16 cellular contexts compared by ENCODE assay signal in the genomic region with DNA sequence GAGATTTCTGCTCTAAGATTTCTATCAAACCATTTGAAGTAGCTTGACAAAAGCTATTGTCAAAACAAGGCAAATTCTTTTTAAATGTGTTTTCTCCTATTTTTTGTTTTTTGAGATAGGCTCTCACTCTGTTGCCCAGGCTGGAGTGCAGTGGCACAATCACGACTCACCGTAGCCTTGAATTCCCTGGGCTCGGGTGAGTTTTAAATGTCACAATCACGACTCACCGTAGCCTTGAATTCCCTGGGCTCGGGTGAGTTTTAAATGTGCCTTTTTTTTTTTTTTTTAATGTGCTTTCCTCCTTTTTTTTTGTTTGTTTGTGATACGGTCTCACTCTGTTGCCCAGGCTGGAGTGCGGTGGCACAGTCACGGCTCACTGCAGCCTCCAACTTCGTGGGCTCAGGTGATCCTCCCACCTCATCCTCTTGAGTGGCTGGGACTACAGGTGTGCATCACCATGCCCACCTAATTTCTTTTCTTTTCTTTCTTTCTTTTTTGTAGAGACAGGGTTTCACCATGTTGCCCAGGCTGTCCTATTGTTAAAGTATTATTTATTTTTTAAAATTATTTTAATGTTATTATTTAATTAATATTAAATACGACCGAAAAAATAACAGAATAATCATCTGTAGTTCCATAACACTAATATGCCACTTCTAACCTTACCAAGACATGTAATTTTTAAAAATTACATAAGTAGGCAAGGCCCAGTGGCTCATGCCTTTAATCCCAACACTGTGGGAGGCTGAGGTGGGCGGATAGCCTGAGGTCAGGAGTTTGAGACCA.
A peak's percentile ranks its signal among the peaks of the same experiment; 100 is the strongest.
DNase-seq lines count a peak whose midpoint lies in the region; ATAC-seq and TF ChIP-seq lines count a peak whose summit lies in the region.
"Had no signal": no experiment of that assay in that cellular context is flagged by ENCODE, and none has a peak within 500 bp of the region (broad histone marks: within the 10 kb centered on the region; RNA-seq: fewer than 3 reads in every experiment).

No MANE protein-coding gene starts in this region.

- no peak for TF ChIP-seq CTCF in Caco-2 (IDR thresholded peaks at IDR 0.05; ENCODE audit: insufficient read depth in 1 of 2, low read depth in 1 of 2, low read length in 1 of 2, severe bottlenecking in 1 of 2, unreplicated experiment in 1 of 2)
- no peak for TF ChIP-seq CTCF in HCT116 (IDR thresholded peaks at IDR 0.05 in 2 of 3, conservative IDR thresholded peaks at IDR 0.05 in 1 of 3; ENCODE audit: borderline replicate concordance in 1 of 3, insufficient read depth in 1 of 3, low read depth in 2 of 3, low read length in 2 of 3)
- TF ChIP-seq CTCF in hepatocyte (IDR thresholded peaks at IDR 0.05; ENCODE audit: poor library complexity): no peak

- H3K4me3 Mint-ChIP-seq in Caco-2 (ENCODE audit: unreplicated experiment): no peak overlapping the region
- H3K4me3 Mint-ChIP-seq in naive thymus-derived CD4-positive, alpha-beta T cell: no peak overlapping the region
- H3K4me3 Mint-ChIP-seq: CD4-positive, CD25-positive, alpha-beta regulatory T cell had no signal

- H4K20me1 ChIP-seq in HCT116 (ENCODE audit: insufficient read depth) (no peaks in the 10 kb centered on the region), hepatocyte (ENCODE audit: insufficient read depth, poor library complexity, severe bottlenecking) (no peaks in the 10 kb centered on the region)

- H3K27me3 ChIP-seq in Caco-2 (replicated peaks; ENCODE audit: control insufficient read depth, insufficient read depth, low read length) (no peaks in the 10 kb centered on the region), HCT116 (ENCODE audit: insufficient read depth, low read length) (no peaks in the 10 kb centered on the region), hepatocyte (no peaks in the 10 kb centered on the region)
- no peaks in the 10 kb centered on the region for H3K27me3 ChIP-seq in naive thymus-derived CD4-positive, alpha-beta T cell (ENCODE audit: control insufficient read depth in 2 of 2, insufficient read depth in 2 of 2, low read length in 2 of 2)

- TF ChIP-seq POLR2A in HCT116 (IDR thresholded peaks at IDR 0.05; ENCODE audit: borderline replicate concordance, extremely low read depth, insufficient read depth, insufficient read length): no peak

- H3K27ac ChIP-seq in HCT116 (ENCODE audit: low read depth, low read length) (no peak overlapping the region), hepatocyte (peak overlapping the region; percentile 54)
- no peak overlapping the region for H3K27ac ChIP-seq in naive thymus-derived CD4-positive, alpha-beta T cell (ENCODE audit: low read depth, low read length)

- H3K4me1 Mint-ChIP-seq in Caco-2 (ENCODE audit: low read depth, unreplicated experiment): no peaks in the 10 kb centered on the region
- H3K4me1 Mint-ChIP-seq in naive thymus-derived CD4-positive, alpha-beta T cell: peaks cover 0 to 5% (median 0%) of the 10 kb centered on the region in 7 donors
- H3K4me1 Mint-ChIP-seq: CD4-positive, CD25-positive, alpha-beta regulatory T cell had no signal

- no peaks in the 10 kb centered on the region for H3K36me3 Mint-ChIP-seq in Caco-2 (ENCODE audit: insufficient read depth, unreplicated experiment)
- H3K36me3 Mint-ChIP-seq in naive thymus-derived CD4-positive, alpha-beta T cell: no peaks in the 10 kb centered on the region
- H3K36me3 Mint-ChIP-seq: CD4-positive, CD25-positive, alpha-beta regulatory T cell had no signal

- DNase-seq in Caco-2: no peak
- no peak for DNase-seq in HCT116 (ENCODE audit: low read depth, low spot score)
- DNase-seq in amniotic epithelial cell (ENCODE audit: low read depth): peak; percentile 24
- DNase-seq in hepatocyte (ENCODE audit: low spot score): no peak
- no peak for DNase-seq in stimulated activated naive CD4-positive, alpha-beta T cell treated with Interleukin-2 at 50 U/mL for 16 hours (lab: John Stamatoyannopoulos, UW)
- DNase-seq in activated CD8-positive, alpha-beta memory T cell treated with anti-CD3 and anti-CD28 coated beads, Interleukin-2, amount 50 U/mL, for 48 hours: no peak
- no peak for DNase-seq in naive thymus-derived CD4-positive, alpha-beta T cell
- DNase-seq: ACHN; Calu3; CD4-positive, CD25-positive, alpha-beta regulatory T cell; DMS79 treated with DMSO at 0.1 percent for 48 hours; GF-D8; NCI-H1105 treated with DMSO at 0.1 percent for 48 hours; NCI-H187; NCI-H2171 treated with DMSO at 0.1 percent for 48 hours; NCI-H774 had no signal

- H3K9me3 ChIP-seq in Caco-2 (no peaks in the 10 kb centered on the region), HCT116 (ENCODE audit: control insufficient read depth in 1 of 2, insufficient read depth in 1 of 2, low read depth in 1 of 2, low read length in 2 of 2) (no peaks in the 10 kb centered on the region), hepatocyte (ENCODE audit: low read depth) (no peaks in the 10 kb centered on the region)
- H3K9me3 ChIP-seq in naive thymus-derived CD4-positive, alpha-beta T cell (ENCODE audit: control insufficient read depth in 2 of 3, low read length in 3 of 3): no peaks in the 10 kb centered on the region

- H2AFZ ChIP-seq in HCT116 (ENCODE audit: low read depth, low read length, poor library complexity, severe bottlenecking) (no peak overlapping the region), hepatocyte (no peak overlapping the region)

- WGBS in hepatocyte (ENCODE audit: low lambda C conversion rate, missing lambda C conversion rate): 79% methylated on average over 12 of the region's 13 CpGs

- H3K36me3 ChIP-seq in Caco-2 (ENCODE audit: control insufficient read depth, insufficient read depth, low read length): no peaks in the 10 kb centered on the region
- H3K36me3 ChIP-seq in HCT116 (ENCODE audit: control insufficient read depth in 1 of 2, insufficient read depth in 2 of 2, low read length in 2 of 2): no peaks in the 10 kb centered on the region
- H3K36me3 ChIP-seq in hepatocyte (replicated peaks; ENCODE audit: insufficient read depth, low read depth): no peaks in the 10 kb centered on the region
- H3K36me3 ChIP-seq in naive thymus-derived CD4-positive, alpha-beta T cell (ENCODE audit: control insufficient read depth in 2 of 3, insufficient read depth in 3 of 3, low read length in 3 of 3): no peaks in the 10 kb centered on the region

- H3K9ac ChIP-seq in HCT116 (ENCODE audit: low read length): no peak overlapping the region

- CTCF ChIA-PET in Caco-2 (lab: Charles Lee) (no interaction called here), HCT116 (lab: Charles Lee) (no interaction called here)
- CTCF ChIA-PET in naive thymus-derived CD4-positive, alpha-beta T cell (lab: Charles Lee): no interaction called here

- H3K79me2 ChIP-seq in HCT116 (ENCODE audit: insufficient read depth, low read length) (no peaks in the 10 kb centered on the region), hepatocyte (no peaks in the 10 kb centered on the region)

- BruUV-seq in Caco-2 (replicated peaks; lab: Mats Ljungman, UMichigan) (TSS peak; percentile 47), HCT116 (replicated peaks; lab: Mats Ljungman, UMichigan) (no TSS peak)

- H3K27ac Mint-ChIP-seq in Caco-2 (ENCODE audit: unreplicated experiment): no peak overlapping the region
- H3K27ac Mint-ChIP-seq in naive thymus-derived CD4-positive, alpha-beta T cell: no peak overlapping the region
- H3K27ac Mint-ChIP-seq: CD4-positive, CD25-positive, alpha-beta regulatory T cell had no signal

- no peaks in the 10 kb centered on the region for H3K9me3 Mint-ChIP-seq in Caco-2 (ENCODE audit: unreplicated experiment)
- H3K9me3 Mint-ChIP-seq in naive thymus-derived CD4-positive, alpha-beta T cell: no peaks in the 10 kb centered on the region
- H3K9me3 Mint-ChIP-seq: CD4-positive, CD25-positive, alpha-beta regulatory T cell had no signal

- intact Hi-C loops in Caco-2 (cut with micrococcal nuclease; ENCODE audit: unreplicated experiment): no loop called here
- intact Hi-C loops in HCT116 (cut with micrococcal nuclease): no loop called here
- intact Hi-C loops in naive thymus-derived CD4-positive, alpha-beta T cell (cut with micrococcal nuclease): no loop called here

- peak; percentile 64; the same call in 1 of the 2 replicates for ATAC-seq in HCT116
- ATAC-seq in naive thymus-derived CD4-positive, alpha-beta T cell: no peak

- H3K4me1 ChIP-seq in Caco-2 (peaks cover 5% of the 10 kb centered on the region; the same call in 1 of the 2 replicates), HCT116 (ENCODE audit: control insufficient read depth in 1 of 2, insufficient read depth in 2 of 2, low read length in 2 of 2) (peaks cover 0 to 10% of the 10 kb centered on the region in 2 experiments; a peak in 1 of 4 replicates), hepatocyte (ENCODE audit: insufficient read depth) (no peaks in the 10 kb centered on the region)
- no peaks in the 10 kb centered on the region for H3K4me1 ChIP-seq in naive thymus-derived CD4-positive, alpha-beta T cell (ENCODE audit: control insufficient read depth in 2 of 2, insufficient read depth in 2 of 2, low read length in 2 of 2)

- POLR2A ChIA-PET in Caco-2 (lab: Charles Lee): no interaction called here
- POLR2A ChIA-PET in HCT116 (lab: Charles Lee): no interaction called here
- POLR2A ChIA-PET in naive thymus-derived CD4-positive, alpha-beta T cell (lab: Charles Lee): no interaction called here

- no peaks in the 10 kb centered on the region for H3K27me3 Mint-ChIP-seq in Caco-2 (ENCODE audit: insufficient read depth, unreplicated experiment)
- H3K27me3 Mint-ChIP-seq in naive thymus-derived CD4-positive, alpha-beta T cell: peaks cover 0 to 24% (median 0%) of the 10 kb centered on the region in 5 donors

- RAD21 ChIA-PET in HCT116 (lab: Charles Lee; ENCODE audit: low non-redundant PET in 1 of 2, low total read pairs in 2 of 2, uncharacterized antibody in 2 of 2, unreplicated experiment in 2 of 2): no interaction called here

- H3K4me3 ChIP-seq in Caco-2 (ENCODE audit: low read depth, low read length) (no peak overlapping the region), HCT116 (replicated peaks in 1 of 2; ENCODE audit: low read depth in 1 of 2, low read length in 2 of 2) (no peak overlapping the region), hepatocyte (no peak overlapping the region)
- no peak overlapping the region for H3K4me3 ChIP-seq in naive thymus-derived CD4-positive, alpha-beta T cell (ENCODE audit: low read length)

- TF ChIP-seq RAD21 in HCT116 (IDR thresholded peaks at IDR 0.05; ENCODE audit: low read depth): no peak

- H3K4me2 ChIP-seq in HCT116 (ENCODE audit: low read length) (no peak overlapping the region), hepatocyte (no peak overlapping the region)

- no peaks in the 10 kb centered on the region for H3K9me2 ChIP-seq in HCT116 (ENCODE audit: insufficient read depth)
- H3K9me2 ChIP-seq in hepatocyte (replicated peaks; ENCODE audit: insufficient read depth): no peaks in the 10 kb centered on the region

TF ChIP-seq in HCT116, 20 proteins besides CTCF, POLR2A, EP300 and RAD21 (continues in another document):
- TF ChIP-seq CEBPB (IDR thresholded peaks at IDR 0.05; ENCODE audit: low read depth): no peak
- TF ChIP-seq TCF7L2 (IDR thresholded peaks at IDR 0.05; ENCODE audit: borderline replicate concordance, extremely low read depth, insufficient read depth, insufficient read length): no peak
- TF ChIP-seq EZH2 (IDR thresholded peaks at IDR 0.05): no peak
- TF ChIP-seq, protein P1, sequence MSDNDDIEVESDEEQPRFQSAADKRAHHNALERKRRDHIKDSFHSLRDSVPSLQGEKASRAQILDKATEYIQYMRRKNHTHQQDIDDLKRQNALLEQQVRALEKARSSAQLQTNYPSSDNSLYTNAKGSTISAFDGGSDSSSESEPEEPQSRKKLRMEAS (IDR thresholded peaks at IDR 0.05): no peak
- TF ChIP-seq EGR1 (IDR thresholded peaks at IDR 0.05; ENCODE audit: low read depth): no peak
